17 cellular contexts compared by ENCODE assay signal in genomic region chr17:76702941-76703637, GRCh38. TPM values are rescaled to one million over a fixed set of nuclear protein-coding genes. Genes with fewer than 3 reads are reported as not detected.
DNase-seq lines count a peak whose midpoint lies in the region; ATAC-seq and TF ChIP-seq lines count a peak whose summit lies in the region.
"Had no signal": no experiment of that assay in that cellular context is flagged by ENCODE, and none has a peak within 500 bp of the region (broad histone marks: within the 10 kb centered on the region; RNA-seq: fewer than 3 reads in every experiment).

No MANE protein-coding gene starts in this region.

- no peaks in the 10 kb centered on the region for H3K27me3 ChIP-seq in right atrium auricular region
- H3K27me3 ChIP-seq in sigmoid colon = no peaks in the 10 kb centered on the region

- DNase-seq in Right ventricle myocardium superior (peak; percentile 30), cardiac septum (ENCODE audit: low spot score) (no peak), amniotic epithelial cell (ENCODE audit: low read depth) (peak; percentile 56), right atrium auricular region (ENCODE audit: low spot score) (no peak), sigmoid colon (peak; percentile 65), NCI-H2029 treated with DMSO at 0.1 percent for 48 hours (lab: John Stamatoyannopoulos, UW) (no peak), NCI-H748 treated with DMSO at 0.1 percent for 48 hours (lab: John Stamatoyannopoulos, UW) (no peak), KBM-7 (no peak)
- DNase-seq: Calu3; CD4-positive, alpha-beta memory T cell; DMS53; Karpas-422; NCI-H1105 treated with DMSO at 0.1 percent for 48 hours; NCI-H187; NCI-H446; NCI-H774 had no signal

- no peaks in the 10 kb centered on the region for H3K36me3 ChIP-seq in right atrium auricular region
- H3K36me3 ChIP-seq in sigmoid colon = no peaks in the 10 kb centered on the region

- no peak for TF ChIP-seq EP300 in sigmoid colon (IDR thresholded peaks at IDR 0.05)

- TF ChIP-seq CTCF in right atrium auricular region (IDR thresholded peaks at IDR 0.05) (no peak), sigmoid colon (IDR thresholded peaks at IDR 0.05) (no peak)

- ATAC-seq in Right ventricle myocardium superior (ENCODE audit: poor library complexity) = no peak

- WGBS in sigmoid colon, 2 donors = 94 to 95% methylated on average over 10 of the region's 10 CpGs

- intact Hi-C loops in Right ventricle myocardium superior (cut with DNase I) = no loop called here
- intact Hi-C loops in cardiac septum (cut with DNase I) = no loop called here
- intact Hi-C loops in sigmoid colon (cut with DNase I) = no loop called here

- in situ Hi-C loops in KBM-7 (cut with MboI; ENCODE audit: low pct_unique_long_range_greater_than_20kb, low sequenced_read_pairs) = no loop called here

- H3K27ac ChIP-seq in right atrium auricular region = peak overlapping the region; percentile 93 to 98
- H3K27ac ChIP-seq in sigmoid colon = peak overlapping the region; percentile 88 to 98 (median 95)
- H3K27ac ChIP-seq: 22Rv1 had no signal

- H3K4me1 ChIP-seq in right atrium auricular region (peaks cover 0 to 89% of the 10 kb centered on the region in 2 donors), sigmoid colon (peaks cover 0 to 95% (median 88%) of the 10 kb centered on the region in 4 donors)

- TF ChIP-seq POLR2A in sigmoid colon (IDR thresholded peaks at IDR 0.05) = no peak

- H3K4me3 ChIP-seq in right atrium auricular region = no peak overlapping the region
- no peak overlapping the region for H3K4me3 ChIP-seq in sigmoid colon

- no peaks in the 10 kb centered on the region for H3K9me3 ChIP-seq in right atrium auricular region
- no peaks in the 10 kb centered on the region for H3K9me3 ChIP-seq in sigmoid colon

RNA-seq across cellular contexts. Expression of gene MXRA7, which starts 7.7 kb away (rescaled TPM):
- total RNA-seq in Right ventricle myocardium superior = 336 TPM
- 666 TPM for total RNA-seq in cardiac septum
- total RNA-seq in right atrium auricular region = 100 to 1,000 TPM; 440 to 644 TPM
- 100 to 1,000 TPM; 327 to 428 (median 348) TPM for total RNA-seq in sigmoid colon
- polyA plus RNA-seq in sigmoid colon = 100 to 1,000 TPM in 1 of 3 donors, 10 to 100 TPM in 1, 1 to 10 TPM in 1; 8.3 to 109 (median 35.3) TPM

RNA-seq across cellular contexts. Expression of gene JMJD6, which starts 23.3 kb away (rescaled TPM):
- total RNA-seq in Right ventricle myocardium superior = 63.1 TPM
- 60.7 TPM for total RNA-seq in cardiac septum
- 10 to 100 TPM; 35.0 to 37.4 TPM for total RNA-seq in right atrium auricular region
- total RNA-seq in sigmoid colon = 10 to 100 TPM; 21.3 to 37.3 (median 28.9) TPM
- polyA plus RNA-seq in sigmoid colon = 10 to 100 TPM; 24.0 to 28.9 (median 24.8) TPM

RNA-seq across cellular contexts. Expression of gene METTL23, which starts 23.6 kb away (rescaled TPM):
- total RNA-seq in Right ventricle myocardium superior (19.0 TPM), cardiac septum (21.4 TPM), right atrium auricular region (10 to 100 TPM; 22.6 to 26.8 TPM), sigmoid colon (10 to 100 TPM; 13.6 to 32.5 (median 20.8) TPM)
- polyA plus RNA-seq in sigmoid colon = 10 to 100 TPM; 25.7 to 34.8 (median 33.6) TPM

RNA-seq across cellular contexts. Expression of gene SRSF2, which starts 34.0 kb away (rescaled TPM):
- total RNA-seq in Right ventricle myocardium superior (61.2 TPM), cardiac septum (98.0 TPM), right atrium auricular region (100 to 1,000 TPM in 1 of 2 donors, 10 to 100 TPM in 1; 78.3 to 135 TPM), sigmoid colon (100 to 1,000 TPM; 123 to 229 (median 129) TPM)
- polyA plus RNA-seq in sigmoid colon = 100 to 1,000 TPM in 2 of 3 donors, 10 to 100 TPM in 1; 87.9 to 187 (median 107) TPM

RNA-seq across cellular contexts. Expression of gene MFSD11, which starts 34.8 kb away (rescaled TPM):
- total RNA-seq in Right ventricle myocardium superior = 23.3 TPM
- 27.0 TPM for total RNA-seq in cardiac septum
- total RNA-seq in right atrium auricular region = 10 to 100 TPM; 24.8 to 29.3 TPM
- total RNA-seq in sigmoid colon = 10 to 100 TPM; 27.5 to 46.2 (median 41.7) TPM
- 10 to 100 TPM in 1 of 3 donors, 1 to 10 TPM in 2; 6.6 to 22.1 (median 6.9) TPM for polyA plus RNA-seq in sigmoid colon

Comparison
In these comparisons a context has a peak if more than half of its experiments do, and no peak if none do; other contexts are left out.
1. DNase-seq: peak in Right ventricle myocardium superior (single experiment), amniotic epithelial cell (single experiment) and sigmoid colon (single experiment); none in cardiac septum (single experiment), right atrium auricular region (single experiment), NCI-H2029 treated with DMSO at 0.1 percent for 48 hours (single experiment), NCI-H748 treated with DMSO at 0.1 percent for 48 hours (single experiment) and KBM-7 (single experiment).